Comparison of ENCODE assay signal across 8 cellular contexts in genomic region chr9:136728080-136728547, GRCh38. TPM values are rescaled to one million over a fixed set of nuclear protein-coding genes. Genes with fewer than 3 reads are reported as not detected.
DNase-seq lines count a peak whose midpoint lies in the region; ATAC-seq and TF ChIP-seq lines count a peak whose summit lies in the region.

No MANE protein-coding gene starts in this region.

- H3K27me3 ChIP-seq in psoas muscle (ENCODE audit: insufficient read depth in 3 of 3, low read length in 2 of 3): no peaks in the 10 kb centered on the region

- H3K4me3 ChIP-seq in GM08714 (ENCODE audit: low read length) (peak overlapping the region; percentile 82), NB4 (ENCODE audit: low read depth, low read length) (peak overlapping the region; percentile 87), psoas muscle (peak overlapping the region; percentile 86), urinary bladder (ENCODE audit: low read depth, low read length) (peak overlapping the region; percentile 88)

- intact Hi-C loops in left ventricle myocardium superior (cut with micrococcal nuclease): no loop called here
- intact Hi-C loops in psoas muscle (cut with DNase I): no loop called here

- no peaks in the 10 kb centered on the region for H3K9me3 ChIP-seq in psoas muscle

- TF ChIP-seq POLR2A in NB4 (IDR thresholded peaks at IDR 0.05; ENCODE audit: extremely low read depth, insufficient read length): peak; percentile 99

- H3K27ac ChIP-seq in psoas muscle (peak overlapping the region; percentile 76), urinary bladder (ENCODE audit: low read depth) (no peak overlapping the region)

- CTCF ChIA-PET in HEK293T (lab: Yijun Ruan, JAX): no interaction called here

- 0% methylated on average over 41 to 66 of the region's 66 CpGs for WGBS in psoas muscle, 3 donors
- WGBS in urinary bladder: under 1% methylated on average over 66 of the region's 66 CpGs

- peak; percentile 84 for ATAC-seq in left ventricle myocardium superior
- peak; percentile 88 to 92 (median 89) for ATAC-seq in psoas muscle

- TF ChIP-seq CTCF in NB4 (IDR thresholded peaks at IDR 0.05; ENCODE audit: low read depth, low read length): peak; percentile 55
- peak; percentile 94 for TF ChIP-seq CTCF in psoas muscle (IDR thresholded peaks at IDR 0.05)

- POLR2A ChIA-PET in HEK293T (lab: Yijun Ruan, JAX): interaction anchor here (0.5 to 2.6 kb wide), 22 partner anchors 9 to 402 kb away, joined by 3 to 26 read pairs (median 4); partner anchors contain the start of genes AGPAT2, DIPK1B, LCN10 and LCN8

- H3K36me3 ChIP-seq in psoas muscle (ENCODE audit: insufficient read depth in 1 of 2, low read depth in 1 of 2) (peaks cover 8 to 39% of the 10 kb centered on the region in 2 donors), urinary bladder (ENCODE audit: insufficient read depth) (no peaks in the 10 kb centered on the region)

- DNase-seq in HEK293T (ENCODE audit: extremely low spot score) (peak; percentile 91), NB4 (ENCODE audit: low read depth) (peak; percentile 90), T follicular helper cell (ENCODE audit: low read depth) (peak; percentile 85), amniotic epithelial cell (ENCODE audit: low read depth) (peak; percentile 79), left ventricle myocardium superior (peak; percentile 96), psoas muscle (peak; percentile 93 to 96)

- H3K4me1 ChIP-seq in psoas muscle (peaks cover 34% of the 10 kb centered on the region), urinary bladder (ENCODE audit: insufficient read depth) (no peaks in the 10 kb centered on the region)

TF ChIP-seq in HEK293T, 16 proteins besides CTCF, POLR2A, EP300 and RAD21:
- TF ChIP-seq ARNT (IDR thresholded peaks at IDR 0.05): peak; percentile 85
- TF ChIP-seq LEF1 (IDR thresholded peaks at IDR 0.05; ENCODE audit: borderline replicate concordance): peak; percentile 88; the same call in 1 of the 2 replicates
- TF ChIP-seq FOXK2 (IDR thresholded peaks at IDR 0.05): no peak
- peak; percentile 79; the same call in 1 of the 2 replicates for TF ChIP-seq FOXM1 (IDR thresholded peaks at IDR 0.05; ENCODE audit: borderline replicate concordance)
- TF ChIP-seq ELF4 (IDR thresholded peaks at IDR 0.05): peak; percentile 90; the same call in 1 of the 2 replicates

RNA-seq across cellular contexts. Expression of gene LCN10, which starts 14.6 kb away (rescaled TPM):
- total RNA-seq in left ventricle myocardium superior (10.6 TPM), psoas muscle (1 to 10 TPM in 3 of 4 donors, not detected in 1; 3.2 to 4.9 (median 4.1) TPM), urinary bladder (not detected)
- polyA plus RNA-seq in psoas muscle (1 to 10 TPM; 3.0 to 4.6 (median 4.0) TPM), urinary bladder (11.3 TPM)

RNA-seq across cellular contexts. Expression of gene DIPK1B, which starts 15.7 kb away (rescaled TPM):
- total RNA-seq in left ventricle myocardium superior (22.3 TPM), psoas muscle (1 to 10 TPM; 1.4 to 2.7 (median 2.3) TPM), urinary bladder (10.8 TPM)
- polyA plus RNA-seq in psoas muscle (1 to 10 TPM; 2.2 to 5.3 (median 3.5) TPM), urinary bladder (18.9 TPM)

RNA-seq across cellular contexts. Expression of gene LCN6, which starts 20.2 kb away (rescaled TPM):
- total RNA-seq in left ventricle myocardium superior: 17.4 TPM
- 10 to 100 TPM in 1 of 4 donors, 1 to 10 TPM in 2, under 1 TPM in 1; 0.44 to 14.7 (median 5.5) TPM for total RNA-seq in psoas muscle
- polyA plus RNA-seq in psoas muscle: 10 to 100 TPM; 10.7 to 15.0 (median 10.8) TPM
- total RNA-seq in urinary bladder: not detected
- 26.6 TPM for polyA plus RNA-seq in urinary bladder

RNA-seq across cellular contexts. Expression of gene LCN8, which starts 29.9 kb away (rescaled TPM):
- total RNA-seq in left ventricle myocardium superior (not detected), psoas muscle (1 to 10 TPM in 1 of 4 donors, under 1 TPM in 2, not detected in 1; 0.44 to 1.5 (median 0.50) TPM), urinary bladder (not detected)
- polyA plus RNA-seq in psoas muscle (under 1 TPM in 2 of 3 donors, not detected in 1; 0.16 to 0.17 TPM), urinary bladder (not detected)

RNA-seq across cellular contexts. Expression of gene LCN15, which starts 36.2 kb away (rescaled TPM):
- 0.59 TPM for total RNA-seq in left ventricle myocardium superior
- under 1 TPM in 1 of 4 donors, not detected in 3; 0.22 TPM for total RNA-seq in psoas muscle
- 1 to 10 TPM in 1 of 3 donors, under 1 TPM in 1, not detected in 1; 0.14 to 1.4 TPM for polyA plus RNA-seq in psoas muscle
- not detected for total RNA-seq in urinary bladder
- polyA plus RNA-seq in urinary bladder: not detected
